ENCODE assay signal across 31 cellular contexts in the genomic region with DNA sequence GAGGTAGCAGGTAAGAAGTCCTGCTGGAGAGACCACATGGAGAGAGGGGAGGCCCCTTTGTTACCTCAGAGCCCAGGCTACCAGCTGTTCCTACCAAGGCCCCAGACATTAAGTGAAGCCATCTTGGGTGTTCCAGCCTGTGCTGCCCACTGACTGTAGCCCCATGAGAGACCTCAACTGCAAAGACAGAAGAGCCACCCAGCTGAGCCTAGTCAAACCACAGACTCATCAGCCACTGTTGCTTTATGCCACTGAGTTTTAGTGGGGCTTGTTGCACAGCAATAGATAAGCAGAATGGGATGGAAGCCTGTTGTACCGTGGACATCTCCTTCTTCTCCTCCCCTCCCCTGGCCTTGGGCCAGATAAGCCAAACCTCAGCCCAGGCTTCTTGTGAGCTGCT.
"Had no signal": no experiment of that assay in that cellular context is flagged by ENCODE, and none has a peak within 500 bp of the region (broad histone marks: within the 10 kb centered on the region; RNA-seq: fewer than 3 reads in every experiment).

No MANE protein-coding gene starts in this region.

- H3K4me1 ChIP-seq: adrenal gland, body of pancreas, colonic mucosa, esophagus muscularis mucosa, foreskin keratinocyte, gastroesophageal sphincter, heart right ventricle had no signal

- H3K27ac ChIP-seq: adrenal gland, body of pancreas, colonic mucosa, dorsolateral prefrontal cortex, esophagus muscularis mucosa, foreskin keratinocyte, gastroesophageal sphincter, heart right ventricle, WERI-Rb-1 had no signal

- H3K36me3 ChIP-seq: adrenal gland, colonic mucosa, esophagus muscularis mucosa, gastroesophageal sphincter, heart right ventricle, WERI-Rb-1 had no signal

- H3K9me3 ChIP-seq: adrenal gland, colonic mucosa had no signal

- DNase-seq: activated B cell treated with CpG ODN at 0.5 μM for 24 hours; activated CD4-positive, alpha-beta T cell treated with anti-CD3 and anti-CD28 coated beads for 48 hours; activated CD4-positive, alpha-beta T cell treated with anti-CD3 and anti-CD28 coated beads, Interleukin-2, amount 50 U/mL, for 1 hour; activated CD4-positive, alpha-beta T cell treated with anti-CD3 and anti-CD28 coated beads, Interleukin-2, amount 50 U/mL, for 48 hours; activated CD8-positive, alpha-beta memory T cell treated with anti-CD3 and anti-CD28 coated beads, Interleukin-2, amount 10 ng/mL, durations not matched to agents 7 days and 5 days; activated CD8-positive, alpha-beta memory T cell treated with anti-CD3 and anti-CD28 coated beads, Interleukin-2, amount 50 U/mL, for 4 hours; activated CD8-positive, alpha-beta T cell treated with anti-CD3 and anti-CD28 coated beads, Interleukin-2, amount 10 ng/mL, durations not matched to agents 7 days and 5 days; activated effector memory CD4-positive, alpha-beta T cell treated with anti-CD3 and anti-CD28 coated beads, Interleukin-2, amount 50 U/mL, for 16 hours; activated naive CD4-positive, alpha-beta T cell treated with anti-CD3 and anti-CD28 coated beads for 36 hours; activated naive CD8-positive, alpha-beta T cell treated with anti-CD3 and anti-CD28 coated beads for 36 hours; activated naive CD8-positive, alpha-beta T cell treated with anti-CD3 and anti-CD28 coated beads, Interleukin-2, amount 50 U/mL, for 24 hours; activated T-cell treated with anti-CD3 and anti-CD28 coated beads, Interleukin-2, amount 50 U/mL, for 1 hour; activated T-cell treated with anti-CD3 and anti-CD28 coated beads, Interleukin-2, amount 50 U/mL, for 48 hours; adrenal gland; amygdala; aorta; body of pancreas; caudate nucleus; colonic mucosa; dorsolateral prefrontal cortex; effector memory CD8-positive, alpha-beta T cell; erythroblast; foreskin keratinocyte; heart right ventricle; T-helper 1 cell; T-helper 17 cell; T1000; WERI-Rb-1 had no signal

- ATAC-seq: activated CD4-positive, CD25-positive, alpha-beta regulatory T cell treated with anti-CD3 and anti-CD28 coated beads, Interleukin-2, amount 50 U/mL, for 24 hours; activated CD8-positive, alpha-beta memory T cell treated with anti-CD3 and anti-CD28 coated beads, Interleukin-2, amount 10 ng/mL, durations not matched to agents 7 days and 5 days; activated CD8-positive, alpha-beta T cell treated with anti-CD3 and anti-CD28 coated beads, Interleukin-2, amount 10 ng/mL, durations not matched to agents 7 days and 5 days; activated naive CD8-positive, alpha-beta T cell treated with anti-CD3 and anti-CD28 coated beads, Interleukin-2, amount 50 U/mL, for 24 hours; body of pancreas; effector memory CD8-positive, alpha-beta T cell; foreskin keratinocyte; gastroesophageal sphincter; heart right ventricle; T-helper 17 cell had no signal

- H3K4me3 ChIP-seq: adrenal gland, body of pancreas, colonic mucosa, dorsolateral prefrontal cortex, esophagus muscularis mucosa, gastroesophageal sphincter, heart right ventricle had no signal

- H3K27me3 ChIP-seq: colonic mucosa, foreskin keratinocyte had no signal
